In genomic region chr2:17879137-17879912, GRCh38 we compare ENCODE assay signal across 7 cellular contexts. TPM values are rescaled to one million over a fixed set of nuclear protein-coding genes. Genes with fewer than 3 reads are reported as not detected.
DNase-seq lines count a peak whose midpoint lies in the region; ATAC-seq, FAIRE-seq and TF ChIP-seq lines count a peak whose summit lies in the region.

No MANE protein-coding gene starts in this region.

- H3K4me3 ChIP-seq in astrocyte (ENCODE audit: insufficient read depth, low read depth, low read length) (peak overlapping the region; percentile 66), iPS DF 6.9 (ENCODE audit: low read length) (peak overlapping the region; percentile 84; the same call in 1 of the 2 replicates), sigmoid colon (peak overlapping the region; percentile 65 to 88 (median 69))

- TF ChIP-seq EP300 in sigmoid colon (IDR thresholded peaks at IDR 0.05) = no peak

- H3K4me1 ChIP-seq in astrocyte (ENCODE audit: insufficient read depth, low read length) = peaks cover 6% of the 10 kb centered on the region
- peaks cover 4% of the 10 kb centered on the region; the same call in 1 of the 2 replicates for H3K4me1 ChIP-seq in iPS DF 6.9 (ENCODE audit: control insufficient read depth, insufficient read depth, low read length)
- H3K4me1 ChIP-seq in sigmoid colon = peaks cover 0 to 23% (median 22%) of the 10 kb centered on the region in 4 donors

- H3K36me3 ChIP-seq in astrocyte (ENCODE audit: insufficient read depth, low read length) (no peaks in the 10 kb centered on the region), iPS DF 6.9 (ENCODE audit: control insufficient read depth, insufficient read depth, low read length) (no peaks in the 10 kb centered on the region), sigmoid colon (no peaks in the 10 kb centered on the region)

- DNase-seq in GM04503 (ENCODE audit: low read depth) (peak; percentile 34), NCI-H345 treated with DMSO at 0.1 percent for 48 hours (lab: John Stamatoyannopoulos, UW; ENCODE audit: unreplicated experiment) (peak; percentile 92), astrocyte (ENCODE audit: low read depth) (peak; percentile 27), iPS DF 6.9 (ENCODE audit: low read depth, low spot score) (peak; percentile 64), sigmoid colon (peak; percentile 80)
- DNase-seq in stimulated activated CD4-positive, alpha-beta T cell treated with anti-CD3 and anti-CD28 coated beads, Interleukin-4, amount 100 ng/mL, for 4 hours = no peak

- H3K79me2 ChIP-seq in astrocyte (ENCODE audit: insufficient read depth, low read length) = no peaks in the 10 kb centered on the region

- no peak overlapping the region for H3K27ac ChIP-seq in astrocyte (ENCODE audit: low read depth, low read length)
- no peak overlapping the region for H3K27ac ChIP-seq in iPS DF 6.9 (ENCODE audit: low read length)
- peak overlapping the region; percentile 71 to 79 (median 78) for H3K27ac ChIP-seq in sigmoid colon

- H3K27me3 Mint-ChIP-seq in astrocyte (ENCODE audit: low read depth, unreplicated experiment) = peaks cover 49% of the 10 kb centered on the region

- H3K27me3 ChIP-seq in astrocyte (ENCODE audit: insufficient read depth, low read length) (peaks cover 29% of the 10 kb centered on the region), iPS DF 6.9 (ENCODE audit: control insufficient read depth, insufficient read depth, low read length) (peaks cover 11% of the 10 kb centered on the region), sigmoid colon (peaks cover 0 to 7% (median 0%) of the 10 kb centered on the region in 3 donors)

- TF ChIP-seq CTCF in astrocyte (IDR thresholded peaks at IDR 0.05; ENCODE audit: insufficient read depth, low read depth, low read length) (no peak), sigmoid colon (IDR thresholded peaks at IDR 0.05) (peak in 1 of 4 experiments; percentile 38)

- FAIRE-seq in astrocyte (lab: Jason Lieb, UNC) = no peak

- H2AFZ ChIP-seq in astrocyte (ENCODE audit: low read depth, low read length) = peak overlapping the region; percentile 96

- H3K9me3 Mint-ChIP-seq in astrocyte (ENCODE audit: unreplicated experiment) = no peaks in the 10 kb centered on the region

- H3K36me3 Mint-ChIP-seq in astrocyte (ENCODE audit: low read depth, unreplicated experiment) = no peaks in the 10 kb centered on the region

- H3K4me3 Mint-ChIP-seq in astrocyte (ENCODE audit: unreplicated experiment) = peak overlapping the region; percentile 86

- no CpG with 5 or more reads among the region's 49 CpGs for WGBS in iPS DF 6.9 (ENCODE audit: insufficient coverage, insufficient read length)
- whole genome bisulfite sequencing in sigmoid colon, 2 donors = 1% methylated on average over 49 of the region's 49 CpGs

- ATAC-seq in HG02840 (IDR thresholded peaks at IDR 0.05; ENCODE audit: low FRiP score, unreplicated experiment) = peak; percentile 11

- intact Hi-C loops in sigmoid colon (cut with DNase I) = loop anchor here (2.0 to 5.0 kb wide), 3 partner anchors 97 to 268 kb away; partner anchors contain the start of gene SMC6

- peak overlapping the region; percentile 96 for H3K4me2 ChIP-seq in astrocyte (ENCODE audit: low read length)

- H3K27ac Mint-ChIP-seq in astrocyte (ENCODE audit: unreplicated experiment) = no peak overlapping the region

- H4K20me1 ChIP-seq in astrocyte (ENCODE audit: insufficient read depth, low read length) = no peaks in the 10 kb centered on the region

- H3K4me1 Mint-ChIP-seq in astrocyte (ENCODE audit: low read depth, unreplicated experiment) = no peaks in the 10 kb centered on the region

- peak overlapping the region; percentile 65 for H3K9ac ChIP-seq in astrocyte (ENCODE audit: low read length)

- no peak for TF ChIP-seq POLR2A in sigmoid colon (IDR thresholded peaks at IDR 0.05)

- H3K9me3 ChIP-seq in astrocyte (ENCODE audit: insufficient read depth, low read depth, low read length) (no peaks in the 10 kb centered on the region), iPS DF 6.9 (ENCODE audit: control insufficient read depth, insufficient read depth, low read length) (no peaks in the 10 kb centered on the region), sigmoid colon (no peaks in the 10 kb centered on the region)

RNA-seq across cellular contexts. Expression of gene KCNS3, which starts 0.9 kb away (rescaled TPM):
- total RNA-seq in astrocyte = 0.84 and 1.7 TPM in 2 replicates
- total RNA-seq in sigmoid colon = 10 to 100 TPM; 13.2 to 96.3 (median 24.5) TPM
- 10 to 100 TPM in 2 of 3 donors, 1 to 10 TPM in 1; 4.2 to 16.2 (median 13.9) TPM for polyA plus RNA-seq in sigmoid colon

Comparison
In these comparisons a context has a peak if more than half of its experiments do, and no peak if none do; other contexts are left out.
1. DNase-seq: peak in GM04503 (single experiment), NCI-H345 treated with DMSO at 0.1 percent for 48 hours (single experiment), astrocyte (single experiment), iPS DF 6.9 (single experiment) and sigmoid colon (single experiment); none in stimulated activated CD4-positive, alpha-beta T cell treated with anti-CD3 and anti-CD28 coated beads, Interleukin-4, amount 100 ng/mL, for 4 hours (0 of 2).
2. H3K27ac ChIP-seq: peak in sigmoid colon (4 of 4); none in astrocyte (single experiment) and iPS DF 6.9 (single experiment).
3. Peak in every context shown above with its lines, with median percentiles within 50 percentile points of each other: H3K4me3 ChIP-seq.